In the genomic region with DNA sequence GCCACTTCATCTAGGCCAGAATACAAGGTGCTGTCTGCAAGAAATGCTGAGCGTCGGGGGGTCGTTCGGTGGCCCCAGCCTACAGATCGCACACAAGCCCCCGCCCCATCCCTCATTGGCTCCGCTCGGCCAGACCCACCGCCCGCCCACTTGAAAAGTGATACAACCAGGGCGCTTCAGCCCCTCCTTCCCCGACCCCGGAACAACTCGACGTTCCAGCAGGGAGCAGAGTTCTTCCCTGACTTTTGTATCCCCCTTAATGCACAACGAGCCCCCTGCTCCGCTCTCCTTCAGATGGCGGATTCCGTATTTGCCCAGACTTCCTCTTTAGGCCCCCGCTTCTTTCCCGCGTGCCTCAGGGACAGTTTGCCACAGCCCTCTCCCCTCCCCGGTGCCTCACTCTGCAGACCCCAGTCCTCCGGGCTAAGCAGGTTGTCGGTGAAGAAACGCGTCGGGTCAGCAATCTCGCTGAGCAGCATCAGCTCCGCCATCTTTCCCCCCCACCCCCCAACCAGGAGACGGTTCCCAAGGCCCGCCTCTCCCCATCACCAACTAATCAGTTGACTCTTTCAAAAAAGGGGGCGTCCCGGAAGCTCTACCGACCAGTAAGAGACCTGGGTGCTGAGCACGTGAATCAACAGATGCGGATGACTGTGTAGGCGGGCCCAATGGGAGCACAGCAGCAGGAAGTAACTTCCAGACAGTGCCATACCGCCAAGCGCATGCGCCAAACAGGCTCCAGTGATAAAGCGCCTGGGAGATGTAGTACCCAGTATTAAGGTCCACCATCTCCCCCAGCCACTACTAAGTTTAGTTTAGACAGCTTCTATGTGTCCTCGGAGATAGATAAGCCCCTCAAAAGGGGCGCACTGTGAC, we compare ENCODE assay signal across 8 cellular contexts. TPM values are rescaled to one million over a fixed set of nuclear protein-coding genes. Genes with fewer than 3 reads are reported as not detected.
DNase-seq lines count a peak whose midpoint lies in the region; ATAC-seq and TF ChIP-seq lines count a peak whose summit lies in the region.

A gene (minus strand): TSS at position 530 of the 876 bp plus-strand sequence. CDS start 39 bp downstream, at position 491.

- peaks cover 29% of the 10 kb centered on the region for H3K36me3 ChIP-seq in RWPE2 (ENCODE audit: low read depth)

- H3K27ac ChIP-seq in RWPE2 (ENCODE audit: poor library complexity, severe bottlenecking), result peak within 1 kb of the TSS; percentile 30

- H3K4me1 Mint-ChIP-seq in activated T-helper 2 cell treated with anti-CD3 and anti-CD28 coated beads, Interferon-gamma antibody, Interleukin-2, Interleukin-4, amounts not matched to agents 10 μg/mL and 5 μg/mL and 100 μg/mL, durations not matched to agents 14 hours and 24 hours and 36 hours (ENCODE audit: low read depth), result peaks cover 36% of the 10 kb centered on the region
- peaks cover 26 to 62% (median 57%) of the 10 kb centered on the region in 4 donors for H3K4me1 Mint-ChIP-seq in naive thymus-derived CD8-positive, alpha-beta T cell

- H3K27me3 ChIP-seq in RWPE2 (ENCODE audit: insufficient read depth, poor library complexity, severe bottlenecking), result no peaks in the 10 kb centered on the region

- peaks cover 29% of the 10 kb centered on the region for H3K36me3 Mint-ChIP-seq in activated T-helper 2 cell treated with anti-CD3 and anti-CD28 coated beads, Interferon-gamma antibody, Interleukin-2, Interleukin-4, amounts not matched to agents 10 μg/mL and 5 μg/mL and 100 μg/mL, durations not matched to agents 14 hours and 24 hours and 36 hours (ENCODE audit: low read depth)
- H3K36me3 Mint-ChIP-seq in naive thymus-derived CD8-positive, alpha-beta T cell, result peaks cover 5 to 33% (median 10%) of the 10 kb centered on the region in 3 donors

- intact Hi-C loops in activated T-helper 2 cell treated with anti-CD3 and anti-CD28 coated beads, Interferon-gamma antibody, Interleukin-2, Interleukin-4, amounts not matched to agents 10 μg/mL and 5 μg/mL and 100 μg/mL, durations not matched to agents 14 hours and 24 hours and 36 hours (cut with micrococcal nuclease), result loop anchor here (1.0 kb wide), 2 partner anchors 50 to 67 kb away; a partner anchor contains a TSS

- DNase-seq in EH (ENCODE audit: low read depth) (peak; percentile 100), H4 (ENCODE audit: low spot score) (peak; percentile 99), LoVo (ENCODE audit: low spot score) (peak; percentile 99), RWPE2 (ENCODE audit: low spot score) (peak; percentile 99), fibroblast of mammary gland (ENCODE audit: low read depth) (peak; percentile 99)
- peak; percentile 98 for DNase-seq in activated T-helper 2 cell treated with anti-CD3 and anti-CD28 coated beads, Interferon-gamma antibody, Interleukin-2, Interleukin-4, amounts not matched to agents 10 μg/mL and 5 μg/mL and 100 μg/mL, durations not matched to agents 14 hours and 24 hours and 36 hours (ENCODE audit: low spot score)
- peak; percentile 86 to 99 (median 97) for DNase-seq in naive thymus-derived CD8-positive, alpha-beta T cell
- peak; percentile 79 to 98 (median 97) for DNase-seq in stimulated activated naive CD4-positive, alpha-beta T cell (lab: John Stamatoyannopoulos, UW)

- peak within 1 kb of the TSS; percentile 97 for H3K27ac Mint-ChIP-seq in activated T-helper 2 cell treated with anti-CD3 and anti-CD28 coated beads, Interferon-gamma antibody, Interleukin-2, Interleukin-4, amounts not matched to agents 10 μg/mL and 5 μg/mL and 100 μg/mL, durations not matched to agents 14 hours and 24 hours and 36 hours
- H3K27ac Mint-ChIP-seq in naive thymus-derived CD8-positive, alpha-beta T cell, result peak within 1 kb of the TSS; percentile 90 to 99 (median 97)

- H3K4me3 Mint-ChIP-seq in activated T-helper 2 cell treated with anti-CD3 and anti-CD28 coated beads, Interferon-gamma antibody, Interleukin-2, Interleukin-4, amounts not matched to agents 10 μg/mL and 5 μg/mL and 100 μg/mL, durations not matched to agents 14 hours and 24 hours and 36 hours (ENCODE audit: low read depth), result peak within 1 kb of the TSS; percentile 99
- H3K4me3 Mint-ChIP-seq in naive thymus-derived CD8-positive, alpha-beta T cell, result peak within 1 kb of the TSS; percentile 96 to 100 (median 98)

- no peaks in the 10 kb centered on the region for H3K27me3 Mint-ChIP-seq in activated T-helper 2 cell treated with anti-CD3 and anti-CD28 coated beads, Interferon-gamma antibody, Interleukin-2, Interleukin-4, amounts not matched to agents 10 μg/mL and 5 μg/mL and 100 μg/mL, durations not matched to agents 14 hours and 24 hours and 36 hours (ENCODE audit: low read depth)
- no peaks in the 10 kb centered on the region for H3K27me3 Mint-ChIP-seq in naive thymus-derived CD8-positive, alpha-beta T cell

- POLR2A ChIA-PET in naive thymus-derived CD8-positive, alpha-beta T cell (lab: Charles Lee), result interaction anchor here (0.6 to 6.7 kb wide), 20 partner anchors 9 to 881 kb away, joined by 3 to 116 read pairs (median 4); a partner anchor contains a TSS

- H3K9me3 Mint-ChIP-seq in activated T-helper 2 cell treated with anti-CD3 and anti-CD28 coated beads, Interferon-gamma antibody, Interleukin-2, Interleukin-4, amounts not matched to agents 10 μg/mL and 5 μg/mL and 100 μg/mL, durations not matched to agents 14 hours and 24 hours and 36 hours, result no peaks in the 10 kb centered on the region
- H3K9me3 Mint-ChIP-seq in naive thymus-derived CD8-positive, alpha-beta T cell, result no peaks in the 10 kb centered on the region

- H3K9me3 ChIP-seq in RWPE2 (ENCODE audit: severe bottlenecking), result no peaks in the 10 kb centered on the region

- TF ChIP-seq CTCF in RWPE2 (IDR thresholded peaks at IDR 0.05; ENCODE audit: poor library complexity, severe bottlenecking) (no peak), fibroblast of mammary gland (conservative IDR thresholded peaks at IDR 0.05; ENCODE audit: control insufficient read depth, insufficient read depth, low read depth, low read length) (no peak)

- peak within 1 kb of the TSS; percentile 78 for H3K4me3 ChIP-seq in RWPE2 (ENCODE audit: severe bottlenecking)
- peak within 1 kb of the TSS; percentile 100 for H3K4me3 ChIP-seq in fibroblast of mammary gland (ENCODE audit: control insufficient read depth, low read depth, low read length)

- ATAC-seq in RWPE2 (ENCODE audit: low read depth), result peak; percentile 95
- ATAC-seq in naive thymus-derived CD8-positive, alpha-beta T cell, result peak; percentile 95 to 96

- H3K4me1 ChIP-seq in RWPE2 (ENCODE audit: insufficient read depth, poor library complexity, severe bottlenecking), result no peaks in the 10 kb centered on the region

RNA-seq across cellular contexts. Expression of the gene that starts here (rescaled TPM):
- 17.1 and 23.4 TPM in 2 replicates for total RNA-seq in H4 (2014; rRNA removed; shearing (Covaris generic))
- total RNA-seq in activated T-helper 2 cell treated with anti-CD3 and anti-CD28 coated beads, Interferon-gamma antibody, Interleukin-2, Interleukin-4, amounts not matched to agents 10 μg/mL and 5 μg/mL and 100 μg/mL, durations not matched to agents 14 hours and 24 hours and 36 hours, result 86.9 and 91.2 TPM in 2 replicates
- 100 to 1,000 TPM; 140 to 141 TPM for total RNA-seq in naive thymus-derived CD8-positive, alpha-beta T cell
- polyA plus RNA-seq in naive thymus-derived CD8-positive, alpha-beta T cell, result 10 to 100 TPM; 17.5 to 25.7 (median 21.4) TPM

Comparison
In these comparisons a context has a peak if more than half of its experiments do, and no peak if none do; other contexts are left out.
1. Peak in every context shown above with its lines: DNase-seq, ATAC-seq, H3K4me3 ChIP-seq and H3K27ac ChIP-seq.